Comparison of ENCODE assay signal across 8 cellular contexts in genomic region chr6:163413054-163413344, GRCh38. TPM values are rescaled to one million over a fixed set of nuclear protein-coding genes. Genes with fewer than 3 reads are reported as not detected.
DNase-seq lines count a peak whose midpoint lies in the region; ATAC-seq, FAIRE-seq and TF ChIP-seq lines count a peak whose summit lies in the region.

No MANE protein-coding gene starts in this region.

- peak overlapping the region; percentile 70 for H3K27ac Mint-ChIP-seq in astrocyte (ENCODE audit: unreplicated experiment)

- H4K20me1 ChIP-seq in astrocyte (ENCODE audit: insufficient read depth, low read length) = peaks cover 9% of the 10 kb centered on the region

- H3K4me3 Mint-ChIP-seq in astrocyte (ENCODE audit: unreplicated experiment) = peak overlapping the region; percentile 86

- no peaks in the 10 kb centered on the region for H3K9me3 ChIP-seq in cardiac muscle cell (ENCODE audit: low read depth)
- H3K9me3 ChIP-seq in astrocyte (ENCODE audit: insufficient read depth, low read depth, low read length) = no peaks in the 10 kb centered on the region
- H3K9me3 ChIP-seq in lower lobe of right lung = no peaks in the 10 kb centered on the region

- TF ChIP-seq CTCF in cardiac muscle cell (IDR thresholded peaks at IDR 0.05; ENCODE audit: low read depth, low read length) = no peak
- TF ChIP-seq CTCF in astrocyte (IDR thresholded peaks at IDR 0.05; ENCODE audit: insufficient read depth, low read depth, low read length) = no peak
- TF ChIP-seq CTCF in lower lobe of right lung (IDR thresholded peaks at IDR 0.05) = no peak

- H3K9me3 Mint-ChIP-seq in astrocyte (ENCODE audit: unreplicated experiment) = no peaks in the 10 kb centered on the region

- no peaks in the 10 kb centered on the region for H3K27me3 Mint-ChIP-seq in astrocyte (ENCODE audit: low read depth, unreplicated experiment)

- H2AFZ ChIP-seq in astrocyte (ENCODE audit: low read depth, low read length) = peak overlapping the region; percentile 58

- peak overlapping the region; percentile 99 for H3K27ac ChIP-seq in cardiac muscle cell
- H3K27ac ChIP-seq in astrocyte (ENCODE audit: low read depth, low read length) = peak overlapping the region; percentile 93
- peak overlapping the region; percentile 99 for H3K27ac ChIP-seq in lower lobe of right lung
- peak overlapping the region; percentile 99 for H3K27ac ChIP-seq in urinary bladder (ENCODE audit: low read depth)

- intact Hi-C loops in left cardiac atrium (cut with DNase I) = loop anchor here (5.0 to 10.0 kb wide), 4 partner anchors 118 to 558 kb away; no protein-coding TSS in a partner anchor
- intact Hi-C loops in lower lobe of right lung (cut with DNase I) = no loop called here

- H3K4me1 ChIP-seq in cardiac muscle cell (ENCODE audit: low read depth) (peaks cover 4% of the 10 kb centered on the region), astrocyte (ENCODE audit: insufficient read depth, low read length) (no peaks in the 10 kb centered on the region), lower lobe of right lung (peaks cover 25% of the 10 kb centered on the region), urinary bladder (ENCODE audit: insufficient read depth) (no peaks in the 10 kb centered on the region)

- peaks cover 2% of the 10 kb centered on the region for H3K4me1 Mint-ChIP-seq in astrocyte (ENCODE audit: low read depth, unreplicated experiment)

- no peak for ATAC-seq in left cardiac atrium
- no peak for ATAC-seq in lower lobe of right lung
- ATAC-seq in GM21526 (IDR thresholded peaks at IDR 0.05; ENCODE audit: low FRiP score, unreplicated experiment) = no peak

- H3K4me3 ChIP-seq in cardiac muscle cell = peak overlapping the region; percentile 75
- peak overlapping the region; percentile 82 for H3K4me3 ChIP-seq in astrocyte (ENCODE audit: insufficient read depth, low read depth, low read length)
- peak overlapping the region; percentile 75 for H3K4me3 ChIP-seq in lower lobe of right lung
- peak overlapping the region; percentile 93 for H3K4me3 ChIP-seq in urinary bladder (ENCODE audit: low read depth, low read length)

- no peak for FAIRE-seq in astrocyte (lab: Jason Lieb, UNC)

- H3K27me3 ChIP-seq in cardiac muscle cell = no peaks in the 10 kb centered on the region
- no peaks in the 10 kb centered on the region for H3K27me3 ChIP-seq in astrocyte (ENCODE audit: insufficient read depth, low read length)
- no peaks in the 10 kb centered on the region for H3K27me3 ChIP-seq in lower lobe of right lung (ENCODE audit: low read depth)

- H3K36me3 ChIP-seq in cardiac muscle cell = peaks cover 4% of the 10 kb centered on the region
- no peaks in the 10 kb centered on the region for H3K36me3 ChIP-seq in astrocyte (ENCODE audit: insufficient read depth, low read length)
- no peaks in the 10 kb centered on the region for H3K36me3 ChIP-seq in lower lobe of right lung
- no peaks in the 10 kb centered on the region for H3K36me3 ChIP-seq in urinary bladder (ENCODE audit: insufficient read depth)

- WGBS in urinary bladder = under 1% methylated on average over 7 of the region's 7 CpGs

- H3K79me2 ChIP-seq in astrocyte (ENCODE audit: insufficient read depth, low read length) = peaks cover 37% of the 10 kb centered on the region

- H3K9ac ChIP-seq in astrocyte (ENCODE audit: low read length) = peak overlapping the region; percentile 88

- no peaks in the 10 kb centered on the region for H3K36me3 Mint-ChIP-seq in astrocyte (ENCODE audit: low read depth, unreplicated experiment)

- H3K4me2 ChIP-seq in astrocyte (ENCODE audit: low read length) = peak overlapping the region; percentile 88

- DNase-seq in cardiac muscle cell (ENCODE audit: low read depth in 1 of 2, low spot score in 1 of 2) (no peak), left cardiac atrium (no peak), astrocyte (ENCODE audit: low read depth) (no peak), lower lobe of right lung (no peak), mesenteric fat pad (ENCODE audit: low spot score) (no peak), NCI-H2171 (lab: John Stamatoyannopoulos, UW) (no peak)

RNA-seq across cellular contexts. Expression of gene QKI, which starts 1.5 kb away (rescaled TPM):
- total RNA-seq in cardiac muscle cell (217 and 503 TPM in 2 replicates), left cardiac atrium (100 to 1,000 TPM; 317 to 351 TPM), astrocyte (202 and 204 TPM in 2 replicates), lower lobe of right lung (247 TPM), urinary bladder (185 TPM), mesenteric fat pad (267 TPM)
- polyA plus RNA-seq in cardiac muscle cell (148 and 289 TPM in 2 replicates), urinary bladder (72.2 TPM)
